1 cellular context compared by ENCODE assay signal in genomic region chr17:78748048-78748729, GRCh38.
TF ChIP-seq lines count a peak whose summit lies in the region.

No MANE protein-coding gene starts in this region.

TF ChIP-seq in GM23338, 12 proteins besides CTCF, POLR2A, EP300 and RAD21 (continued from another document):
- TF ChIP-seq ZNF462 (CRISPR knock-in tag; IDR thresholded peaks at IDR 0.05) (no peak), ETS1 (IDR thresholded peaks at IDR 0.05) (no peak), JUNB (IDR thresholded peaks at IDR 0.05; ENCODE audit: unreplicated experiment) (no peak), EZH2 (IDR thresholded peaks at IDR 0.05; ENCODE audit: low read depth, unreplicated experiment) (no peak), ZNF114 (CRISPR knock-in tag; IDR thresholded peaks at IDR 0.05) (no peak), REST (IDR thresholded peaks at IDR 0.05; ENCODE audit: unreplicated experiment) (no peak), CREB1 (CRISPR knock-in tag; IDR thresholded peaks at IDR 0.05; ENCODE audit: low read depth) (no peak), POLR2AphosphoS5 (IDR thresholded peaks at IDR 0.05; ENCODE audit: low read depth) (no peak)
